8 cellular contexts compared by ENCODE assay signal in genomic region chr17:27293359-27293897, GRCh38. TPM values are rescaled to one million over a fixed set of nuclear protein-coding genes. Genes with fewer than 3 reads are reported as not detected.
DNase-seq lines count a peak whose midpoint lies in the region; ATAC-seq and TF ChIP-seq lines count a peak whose summit lies in the region.

No MANE protein-coding gene starts in this region.

- H3K36me3 Mint-ChIP-seq in CD4-positive, alpha-beta memory T cell, result peaks cover 0 to 18% of the 10 kb centered on the region in 2 donors

- no peaks in the 10 kb centered on the region for H3K27me3 ChIP-seq in CD4-positive, alpha-beta memory T cell (ENCODE audit: insufficient read depth, low read length)
- H3K27me3 ChIP-seq in mononuclear cell (ENCODE audit: insufficient read depth, low read length), result no peaks in the 10 kb centered on the region
- no peaks in the 10 kb centered on the region for H3K27me3 ChIP-seq in uterus

- H3K4me3 Mint-ChIP-seq in CD4-positive, alpha-beta memory T cell, result peak overlapping the region; percentile 93 to 100 (median 97)

- ATAC-seq in HG03097 (IDR thresholded peaks at IDR 0.05; ENCODE audit: low FRiP score, unreplicated experiment), result no peak
- ATAC-seq in GM21515 (IDR thresholded peaks at IDR 0.05; ENCODE audit: unreplicated experiment), result no peak

- peak overlapping the region; percentile 45 to 98 for H3K4me3 ChIP-seq in CD4-positive, alpha-beta memory T cell (ENCODE audit: low read length in 2 of 2)
- H3K4me3 ChIP-seq in astrocyte of the cerebellum (ENCODE audit: low read depth, low read length) (peak overlapping the region; percentile 84), mononuclear cell (ENCODE audit: low read length) (peak overlapping the region; percentile 92), uterus (peak overlapping the region; percentile 69 to 89)

- peaks cover 41% of the 10 kb centered on the region for H3K4me1 ChIP-seq in CD4-positive, alpha-beta memory T cell (ENCODE audit: insufficient read depth, low read length)
- H3K4me1 ChIP-seq in mononuclear cell (ENCODE audit: insufficient read depth, low read length) (peaks cover 36% of the 10 kb centered on the region), uterus (peaks cover 0 to 4% of the 10 kb centered on the region in 2 donors)

- peak overlapping the region; percentile 88 to 100 (median 100) for H3K27ac Mint-ChIP-seq in CD4-positive, alpha-beta memory T cell

- CTCF ChIA-PET in CD4-positive, alpha-beta memory T cell (lab: Charles Lee; ENCODE audit: partially characterized antibody), result interaction anchor here (1.0 to 4.1 kb wide), 8 partner anchors 8 to 513 kb away, joined by 3 to 26 read pairs (median 6); no protein-coding TSS in a partner anchor

- TF ChIP-seq POLR2A in uterus (IDR thresholded peaks at IDR 0.05) (no peak), erythroblast (IDR thresholded peaks at IDR 0.05; ENCODE audit: low read length) (no peak)

- H3K9me3 Mint-ChIP-seq in CD4-positive, alpha-beta memory T cell, result peaks cover 0 to 4% (median 0%) of the 10 kb centered on the region in 8 donors

- peaks cover 0 to 1% of the 10 kb centered on the region in 2 donors for H3K27me3 Mint-ChIP-seq in CD4-positive, alpha-beta memory T cell

- POLR2A ChIA-PET in CD4-positive, alpha-beta memory T cell (lab: Charles Lee; ENCODE audit: partially characterized antibody), result interaction anchor here (0.6 to 3.4 kb wide), 21 partner anchors 9 to 338 kb away, joined by 3 to 45 read pairs (median 6); partner anchors contain the start of genes KSR1 and LGALS9

- peak overlapping the region; percentile 99 for H3K27ac ChIP-seq in CD4-positive, alpha-beta memory T cell (ENCODE audit: low read depth, low read length)
- peak overlapping the region; percentile 98 to 99 for H3K27ac ChIP-seq in uterus

- no peaks in the 10 kb centered on the region for H3K9me3 ChIP-seq in CD4-positive, alpha-beta memory T cell (ENCODE audit: control insufficient read depth in 1 of 2, low read length in 2 of 2)
- no peaks in the 10 kb centered on the region for H3K9me3 ChIP-seq in mononuclear cell (ENCODE audit: low read depth, low read length)
- no peaks in the 10 kb centered on the region for H3K9me3 ChIP-seq in uterus

- no peak for TF ChIP-seq CTCF in astrocyte of the cerebellum (IDR thresholded peaks at IDR 0.05; ENCODE audit: low read depth, low read length, missing control alignments)
- TF ChIP-seq CTCF in uterus (IDR thresholded peaks at IDR 0.05), result no peak

- intact Hi-C loops in CD4-positive, alpha-beta memory T cell (cut with micrococcal nuclease), result loop anchor here (5.0 kb wide), 2 partner anchors 164 to 179 kb away; partner anchors contain the start of gene KSR1
- intact Hi-C loops in uterus (cut with DNase I; ENCODE audit: low total_unique reads), result loop anchor here (5.0 kb wide), 1 partner anchor 46 kb away; no protein-coding TSS in a partner anchor

- in situ Hi-C loops in astrocyte of the cerebellum (cut with HindIII; ENCODE audit: low sequenced_read_pairs), result no loop called here

- no peak for DNase-seq in CD4-positive, alpha-beta memory T cell
- peak; percentile 57 for DNase-seq in NCI-H146 treated with DMSO at 0.1 percent for 48 hours (lab: John Stamatoyannopoulos, UW; ENCODE audit: unreplicated experiment)
- no peak for DNase-seq in astrocyte of the cerebellum (ENCODE audit: low read depth)
- peak; percentile 41 to 44 for DNase-seq in uterus
- no peak for DNase-seq in erythroblast (lab: John Stamatoyannopoulos, UW)

- H3K4me1 Mint-ChIP-seq in CD4-positive, alpha-beta memory T cell, result peaks cover 21 to 51% (median 31%) of the 10 kb centered on the region in 4 donors

- H3K36me3 ChIP-seq in CD4-positive, alpha-beta memory T cell (ENCODE audit: insufficient read depth, low read length), result no peaks in the 10 kb centered on the region
- no peaks in the 10 kb centered on the region for H3K36me3 ChIP-seq in uterus

RNA-seq across cellular contexts. Expression of gene WSB1, which starts 0.5 kb away (rescaled TPM):
- 100 to 1,000 TPM; 122 to 130 TPM for total RNA-seq in CD4-positive, alpha-beta memory T cell
- 100 to 1,000 TPM; 152 to 157 TPM for polyA plus RNA-seq in CD4-positive, alpha-beta memory T cell
- 102 TPM for total RNA-seq in mononuclear cell
- 100 to 1,000 TPM; 140 to 421 (median 354) TPM for total RNA-seq in uterus

Comparison
In these comparisons a context has a peak if more than half of its experiments do, and no peak if none do; other contexts are left out.
1. DNase-seq: peak in NCI-H146 treated with DMSO at 0.1 percent for 48 hours (single experiment) and uterus (2 of 2); none in CD4-positive, alpha-beta memory T cell (0 of 5), astrocyte of the cerebellum (single experiment) and erythroblast (0 of 2).
2. Peak in every context shown above with its lines, with median percentiles within 50 percentile points of each other: H3K4me3 ChIP-seq.